In genomic region chr7:139777948-139778841, GRCh38 we compare ENCODE assay signal across 7 cellular contexts. TPM values are rescaled to one million over a fixed set of nuclear protein-coding genes. Genes with fewer than 3 reads are reported as not detected.
DNase-seq lines count a peak whose midpoint lies in the region; ATAC-seq, FAIRE-seq and TF ChIP-seq lines count a peak whose summit lies in the region.

Gene HIPK2, minus strand, starts transcription at chr7:139777998. Its CDS starts 375 bp downstream, at chr7:139777623.

- no peaks in the 10 kb centered on the region for H3K9me3 ChIP-seq in smooth muscle cell (replicated peaks; ENCODE audit: low read depth)

- H3K4me1 Mint-ChIP-seq in WTC11 (peaks cover 20% of the 10 kb centered on the region), immature natural killer cell (peaks cover 51 to 58% of the 10 kb centered on the region in 2 donors)

- H3K36me3 Mint-ChIP-seq in WTC11 (no peaks in the 10 kb centered on the region), immature natural killer cell (peaks cover 0 to 9% (median 0%) of the 10 kb centered on the region in 3 donors)

- under 1% methylated on average over 54 of the region's 96 CpGs for WGBS in smooth muscle cell (ENCODE audit: low lambda C conversion rate)

- H3K9me3 Mint-ChIP-seq in WTC11 (no peaks in the 10 kb centered on the region), immature natural killer cell (peaks cover 0 to 2% (median 0%) of the 10 kb centered on the region in 6 donors)

- no peak for TF ChIP-seq CTCF in GM13977 (IDR thresholded peaks at IDR 0.05; ENCODE audit: extremely low read depth, insufficient read depth, missing control alignments)
- TF ChIP-seq CTCF in WTC11 (IDR thresholded peaks at IDR 0.05), result no peak
- TF ChIP-seq CTCF in bronchial epithelial cell (IDR thresholded peaks at IDR 0.05; ENCODE audit: insufficient read depth, low read length, severe bottlenecking), result no peak
- no peak for TF ChIP-seq CTCF in smooth muscle cell (IDR thresholded peaks at IDR 0.05; ENCODE audit: borderline replicate concordance, insufficient read depth, poor library complexity, severe bottlenecking)

- peaks cover 23% of the 10 kb centered on the region for H3F3A ChIP-seq in smooth muscle cell (ENCODE audit: low read depth)

- ATAC-seq in HG02763 (IDR thresholded peaks at IDR 0.05; ENCODE audit: unreplicated experiment), result peak; percentile 46
- peak; percentile 78 for ATAC-seq in WTC11

- peaks cover 27% of the 10 kb centered on the region for H3K79me2 ChIP-seq in smooth muscle cell (ENCODE audit: low read depth)

- H3K4me3 ChIP-seq in bronchial epithelial cell (ENCODE audit: low read depth, low read length), result peak within 1 kb of the TSS; percentile 69
- H3K4me3 ChIP-seq in smooth muscle cell, result peak within 1 kb of the TSS; percentile 95

- H3K27me3 ChIP-seq in bronchial epithelial cell (ENCODE audit: control insufficient read depth, insufficient read depth, low read length) (no peaks in the 10 kb centered on the region), smooth muscle cell (ENCODE audit: low read depth) (peaks cover 6% of the 10 kb centered on the region)

- peak within 1 kb of the TSS; percentile 91 for H3K9ac ChIP-seq in smooth muscle cell (ENCODE audit: low read depth)

- POLR2A ChIA-PET in WTC11 (lab: Charles Lee), result no interaction called here

- DNase-seq in GM13977 (ENCODE audit: low spot score) (peak; percentile 94), NCI-H1694 treated with DMSO at 0.1 percent for 48 hours (lab: John Stamatoyannopoulos, UW) (peak; percentile 59), WTC11 (ENCODE audit: low spot score) (peak; percentile 74), bronchial epithelial cell (ENCODE audit: low read depth) (no peak), immature natural killer cell (peak; percentile 71 to 77 (median 76)), smooth muscle cell (lab: John Stamatoyannopoulos, UW; ENCODE audit: unreplicated experiment) (peak; percentile 41)

- H3K4me3 Mint-ChIP-seq in WTC11, result peak within 1 kb of the TSS; percentile 95
- H3K4me3 Mint-ChIP-seq in immature natural killer cell, result peak within 1 kb of the TSS; percentile 95 to 100 (median 100)

- CTCF ChIA-PET in WTC11 (lab: Charles Lee), result interaction anchor here (0.6 to 2.3 kb wide), 11 partner anchors 33 to 279 kb away, joined by 3 to 11 read pairs (median 7); no protein-coding TSS in a partner anchor

- no peaks in the 10 kb centered on the region for H3K36me3 ChIP-seq in bronchial epithelial cell (ENCODE audit: control insufficient read depth, insufficient read depth, low read length)
- no peaks in the 10 kb centered on the region for H3K36me3 ChIP-seq in smooth muscle cell (ENCODE audit: low read depth)

- no peak within 1 kb of the TSS for H3K27ac Mint-ChIP-seq in WTC11
- H3K27ac Mint-ChIP-seq in immature natural killer cell, result peak within 1 kb of the TSS; percentile 96 to 99 (median 98)

- peak within 1 kb of the TSS; percentile 86 for H2AFZ ChIP-seq in smooth muscle cell (ENCODE audit: low read depth)

- no peak for FAIRE-seq in bronchial epithelial cell (lab: Jason Lieb, UNC)

- peaks cover 25% of the 10 kb centered on the region for H4K20me1 ChIP-seq in smooth muscle cell (ENCODE audit: low read depth)

- H3K4me1 ChIP-seq in smooth muscle cell (ENCODE audit: low read depth), result peaks cover 16% of the 10 kb centered on the region

- H3K4me2 ChIP-seq in smooth muscle cell, result peak within 1 kb of the TSS; percentile 94

- H3K27me3 Mint-ChIP-seq in WTC11 (ENCODE audit: low read depth), result peaks cover 44% of the 10 kb centered on the region
- peaks cover 2 to 13% (median 11%) of the 10 kb centered on the region in 3 donors for H3K27me3 Mint-ChIP-seq in immature natural killer cell (ENCODE audit: low read depth in 3 of 3)

- in situ Hi-C loops in GM13977 (cut with MboI; ENCODE audit: low pct_unique_long_range_greater_than_20kb, low sequenced_read_pairs, unreplicated experiment), result no loop called here

- peak within 1 kb of the TSS; percentile 91 for H3K27ac ChIP-seq in smooth muscle cell (ENCODE audit: low read depth)

TF ChIP-seq in WTC11, 78 proteins besides CTCF, POLR2A, EP300 and RAD21 (continues in another document):
- TF ChIP-seq KAT7 (CRISPR knock-in tag; IDR thresholded peaks at IDR 0.05; ENCODE audit: borderline replicate concordance) (no peak), FOXP1 (CRISPR knock-in tag; IDR thresholded peaks at IDR 0.05; ENCODE audit: borderline replicate concordance) (peak; percentile 68; the same call in 1 of the 2 replicates), JAZF1 (CRISPR knock-in tag; IDR thresholded peaks at IDR 0.05) (no peak), ATF1 (CRISPR knock-in tag; IDR thresholded peaks at IDR 0.05) (0 out of 2 replicates have a peak, but pooled peaks have one; percentile 42), SOX15 (CRISPR knock-in tag; IDR thresholded peaks at IDR 0.05) (no peak), MLX (CRISPR knock-in tag; IDR thresholded peaks at IDR 0.05) (no peak), E2F4 (CRISPR knock-in tag; IDR thresholded peaks at IDR 0.05; ENCODE audit: borderline replicate concordance, low read depth) (no peak), ZNF532 (CRISPR knock-in tag; IDR thresholded peaks at IDR 0.05; ENCODE audit: borderline replicate concordance) (no peak), ZNF263 (CRISPR knock-in tag; IDR thresholded peaks at IDR 0.05; ENCODE audit: low read depth) (0 out of 2 replicates have a peak, but pooled peaks have one; percentile 44), E2F5 (CRISPR knock-in tag; IDR thresholded peaks at IDR 0.05) (no peak), ELF4 (CRISPR knock-in tag; IDR thresholded peaks at IDR 0.05; ENCODE audit: low read depth) (0 out of 2 replicates have a peak, but pooled peaks have one; percentile 42), ATF2 (CRISPR knock-in tag; IDR thresholded peaks at IDR 0.05; ENCODE audit: borderline replicate concordance, low read depth) (no peak)

RNA-seq across cellular contexts. Expression of gene HIPK2, which starts in this region (rescaled TPM):
- total RNA-seq in WTC11 (2021) (20.8 to 25.3 TPM (median 21.3 TPM) in 3 replicates), bronchial epithelial cell (5.8 and 8.4 TPM in 2 replicates), smooth muscle cell (7.2 and 11.2 TPM in 2 replicates)
- polyA plus RNA-seq in immature natural killer cell (10 to 100 TPM in 1 of 3 donors, 1 to 10 TPM in 2; 3.5 to 14.2 (median 3.7) TPM), smooth muscle cell (3.0 and 7.3 TPM in 2 replicates)
